20 cellular contexts compared by ENCODE assay signal in genomic region chr20:62661647-62662046, GRCh38. TPM values are rescaled to one million over a fixed set of nuclear protein-coding genes. Genes with fewer than 3 reads are reported as not detected.
"Had no signal": no experiment of that assay in that cellular context is flagged by ENCODE, and none has a peak within 500 bp of the region (broad histone marks: within the 10 kb centered on the region; RNA-seq: fewer than 3 reads in every experiment).

No MANE protein-coding gene starts in this region.

- H3K36me3 ChIP-seq: adrenal gland, tibial artery, uterus had no signal

- H3K27ac Mint-ChIP-seq: activated B cell treated with CpG ODN at 0.5 μM for 24 hours; activated CD8-positive, alpha-beta T cell treated with anti-CD3 and anti-CD28 coated beads, Interleukin-2, amount 10 ng/mL, durations not matched to agents 7 days and 5 days; activated naive CD4-positive, alpha-beta T cell treated with anti-CD3 and anti-CD28 coated beads for 36 hours; natural killer cell treated with Interleukin-12 subunit alpha and Interleukin-12 subunit beta and Interleukin-15 and Interleukin-18, amount 100 ng/mL, for 72 hours; T-helper 2 cell treated with Interferon-gamma antibody and Interleukin-4, amounts not matched to agents 5 μg/mL and 100 μg/mL, for 36 hours had no signal

- H3K4me3 ChIP-seq: adrenal gland, esophagus squamous epithelium, tibial artery, uterus had no signal

- H3K27ac ChIP-seq: parathyroid adenoma, tibial artery, uterus had no signal

- H3K4me1 ChIP-seq: parathyroid adenoma, uterus had no signal

- ATAC-seq: activated CD8-positive, alpha-beta T cell treated with anti-CD3 and anti-CD28 coated beads, Interleukin-2, amount 10 ng/mL, durations not matched to agents 7 days and 5 days; activated T-cell treated with anti-CD3 and anti-CD28 coated beads, Interleukin-2, amount 50 U/mL, for 4 hours; natural killer cell treated with Interleukin-12 subunit alpha and Interleukin-12 subunit beta and Interleukin-15 and Interleukin-18, amount 100 ng/mL, for 72 hours; sciatic nerve had no signal

- H3K27me3 ChIP-seq: adrenal gland, uterus had no signal

- H3K4me3 Mint-ChIP-seq: activated B cell treated with CpG ODN at 0.5 μM for 24 hours; activated CD8-positive, alpha-beta T cell treated with anti-CD3 and anti-CD28 coated beads, Interleukin-2, amount 10 ng/mL, durations not matched to agents 7 days and 5 days; activated naive CD4-positive, alpha-beta T cell treated with anti-CD3 and anti-CD28 coated beads for 36 hours; activated T-cell treated with anti-CD3 and anti-CD28 coated beads, Interleukin-2, amount 50 U/mL, for 4 hours; natural killer cell treated with Interleukin-12 subunit alpha and Interleukin-12 subunit beta and Interleukin-15 and Interleukin-18, amount 100 ng/mL, for 72 hours; T-helper 2 cell treated with Interferon-gamma antibody and Interleukin-4, amounts not matched to agents 5 μg/mL and 100 μg/mL, for 36 hours had no signal

- H3K27me3 Mint-ChIP-seq: activated B cell treated with CpG ODN at 0.5 μM for 24 hours; natural killer cell treated with Interleukin-12 subunit alpha and Interleukin-12 subunit beta and Interleukin-15 and Interleukin-18, amount 100 ng/mL, for 72 hours had no signal

- H3K9me3 ChIP-seq: adrenal gland, esophagus squamous epithelium, tibial artery, uterus had no signal

- DNase-seq: activated B cell treated with CpG ODN at 0.5 μM for 24 hours; activated CD4-positive, alpha-beta T cell treated with anti-CD3 and anti-CD28 coated beads for 4 hours; activated CD8-positive, alpha-beta T cell treated with anti-CD3 and anti-CD28 coated beads, Interleukin-2, amount 10 ng/mL, durations not matched to agents 7 days and 5 days; activated naive CD4-positive, alpha-beta T cell treated with anti-CD3 and anti-CD28 coated beads for 36 hours; activated T-cell treated with anti-CD3 and anti-CD28 coated beads, Interleukin-2, amount 50 U/mL, for 4 hours; adrenal gland; dermis blood vessel endothelial cell; effector memory CD4-positive, alpha-beta T cell; esophagus squamous epithelium; stimulated activated CD4-positive, alpha-beta T cell treated with anti-CD3 and anti-CD28 coated beads, Interleukin-4, amount 100 ng/mL, for 24 hours; stimulated activated naive CD4-positive, alpha-beta T cell; substantia nigra; tibial artery; uterus had no signal

- H3K9ac ChIP-seq: parathyroid adenoma had no signal

- H3K36me3 Mint-ChIP-seq: natural killer cell treated with Interleukin-12 subunit alpha and Interleukin-12 subunit beta and Interleukin-15 and Interleukin-18, amount 100 ng/mL, for 72 hours had no signal

- H3K9me3 Mint-ChIP-seq: activated B cell treated with CpG ODN at 0.5 μM for 24 hours; activated naive CD4-positive, alpha-beta T cell treated with anti-CD3 and anti-CD28 coated beads for 36 hours; activated T-cell treated with anti-CD3 and anti-CD28 coated beads, Interleukin-2, amount 50 U/mL, for 4 hours; natural killer cell treated with Interleukin-12 subunit alpha and Interleukin-12 subunit beta and Interleukin-15 and Interleukin-18, amount 100 ng/mL, for 72 hours; T-helper 2 cell treated with Interferon-gamma antibody and Interleukin-4, amounts not matched to agents 5 μg/mL and 100 μg/mL, for 36 hours had no signal

RNA-seq across cellular contexts. Expression of gene SLCO4A1, which starts 19.3 kb away (rescaled TPM):
- total RNA-seq: chondrocyte had no signal

RNA-seq across cellular contexts. Expression of gene NTSR1, which starts 47.0 kb away (rescaled TPM):
- total RNA-seq: activated B cell treated with CpG ODN at 0.5 μM for 24 hours; activated naive CD4-positive, alpha-beta T cell treated with anti-CD3 and anti-CD28 coated beads for 36 hours; bronchial epithelial cell; chondrocyte; dermis blood vessel endothelial cell; natural killer cell treated with Interleukin-12 subunit alpha and Interleukin-12 subunit beta and Interleukin-15 and Interleukin-18, amount 100 ng/mL, for 72 hours; uterus had no signal
